Comparison of ENCODE assay signal across 21 cellular contexts in the genomic region with DNA sequence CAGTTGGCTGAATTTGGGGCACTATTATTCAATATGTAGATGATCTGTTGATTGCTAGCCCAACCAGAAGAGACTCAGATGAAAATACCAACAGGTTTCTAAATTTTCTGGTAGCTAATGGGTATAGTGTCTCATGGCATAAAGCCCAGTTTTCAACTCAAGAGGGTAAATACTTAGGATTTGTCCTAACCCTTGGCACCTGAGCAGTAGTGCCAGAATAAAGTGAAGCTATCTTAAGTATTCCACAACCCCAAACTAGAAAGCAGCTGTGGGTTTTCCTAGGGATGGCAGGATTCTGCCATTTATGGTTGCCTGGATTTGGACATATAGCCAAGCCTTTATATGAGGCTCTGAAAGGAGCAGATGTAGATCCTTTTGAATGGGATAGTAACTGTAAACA.
"Had no signal": no experiment of that assay in that cellular context is flagged by ENCODE, and none has a peak within 500 bp of the region (broad histone marks: within the 10 kb centered on the region; RNA-seq: fewer than 3 reads in every experiment).

No MANE protein-coding gene starts in this region.

- DNase-seq: Kasumi-1; MM.1S; MV-4-11; NCI-H1048; NCI-H1436; NCI-H187; NCI-H2081; NCI-H2227 treated with DMSO at 0.1 percent for 48 hours; NCI-H526 treated with DMSO at 0.1 percent for 48 hours; NCI-H748 treated with DMSO at 0.1 percent for 48 hours; NK-92 treated with Interleukin-12 subunit alpha and Interleukin-12 subunit beta, amount 100 ng/mL, for 24 hours; SHP77 treated with DMSO at 0.1 percent for 48 hours; T-helper 1 cell; T-helper 17 cell had no signal

- H3K27me3 ChIP-seq: SJCRH30 had no signal

- H3K4me3 ChIP-seq: K562, SJCRH30 had no signal

- H3K27ac ChIP-seq: HL-60, KMS-11, SJCRH30 had no signal

- H3K4me1 ChIP-seq: SJCRH30 had no signal

- H3K9me3 ChIP-seq: SJCRH30 had no signal

- H3K36me3 ChIP-seq: SJCRH30 had no signal

- ATAC-seq: K562, Panc1, Right ventricle myocardium inferior, SK-N-SH treated with all-trans-retinoic acid at 6 μM for 48 hours, T-helper 17 cell had no signal
